ENCODE assay signal across 11 cellular contexts in the genomic region with DNA sequence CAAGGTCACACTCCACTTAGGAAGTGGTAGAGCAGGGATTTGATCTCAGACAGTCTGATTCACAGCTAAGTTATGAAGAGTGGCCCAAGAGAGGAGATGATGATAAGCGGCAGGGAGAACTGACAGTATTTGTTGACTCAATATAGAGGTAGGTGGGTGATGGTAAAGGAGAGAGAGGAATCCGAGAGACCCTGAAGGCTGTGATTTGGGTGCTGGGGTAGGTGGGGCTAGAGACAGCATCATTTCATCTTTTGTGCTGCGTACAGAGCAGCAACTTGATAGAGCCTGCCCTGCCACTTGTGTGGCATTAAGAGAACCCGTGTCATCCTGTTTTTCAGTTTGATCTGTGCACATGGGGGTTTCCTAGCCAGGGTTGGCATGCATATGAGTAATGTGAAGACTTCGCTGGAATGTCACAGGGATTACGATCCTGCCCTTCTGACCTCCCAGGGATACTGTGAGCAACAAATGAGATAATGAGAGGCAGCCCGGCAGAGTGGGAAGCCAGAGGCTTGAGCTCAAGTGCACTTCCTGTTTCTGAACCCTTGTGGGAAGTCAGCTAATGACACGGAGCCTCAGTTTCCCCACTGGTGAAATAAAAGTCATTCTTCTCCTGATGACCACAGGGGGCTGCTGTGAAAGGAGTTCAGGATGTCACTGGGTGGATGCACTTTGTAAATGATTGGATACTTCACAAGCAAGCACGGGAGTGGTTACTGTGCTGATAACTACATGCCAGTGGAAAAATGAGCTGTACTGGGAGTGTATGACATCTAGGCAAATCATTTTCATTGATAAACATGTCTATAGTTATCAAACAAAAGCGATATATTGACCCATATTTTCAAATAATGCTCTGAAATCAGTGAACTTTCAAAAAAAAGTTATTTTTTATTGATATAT. TPM values are rescaled to one million over a fixed set of nuclear protein-coding genes. Genes with fewer than 3 reads are reported as not detected.
DNase-seq lines count a peak whose midpoint lies in the region; ATAC-seq and TF ChIP-seq lines count a peak whose summit lies in the region.
"Had no signal": no experiment of that assay in that cellular context is flagged by ENCODE, and none has a peak within 500 bp of the region (broad histone marks: within the 10 kb centered on the region; RNA-seq: fewer than 3 reads in every experiment).

No MANE protein-coding gene starts in this region.

- no peak for TF ChIP-seq RAD21 in SK-N-SH (IDR thresholded peaks at IDR 0.05; ENCODE audit: low read length)

- 0 out of 2 replicates have a peak, but pooled peaks have one; percentile 28 for TF ChIP-seq CTCF in SK-N-SH (IDR thresholded peaks at IDR 0.05)
- TF ChIP-seq CTCF in smooth muscle cell (IDR thresholded peaks at IDR 0.05; ENCODE audit: borderline replicate concordance, insufficient read depth, poor library complexity, severe bottlenecking), result no peak

- peak in 1 of 2 experiments; percentile 86; a peak in 2 of 4 replicates for TF ChIP-seq EP300 in SK-N-SH (IDR thresholded peaks at IDR 0.05; ENCODE audit: borderline replicate concordance in 1 of 2, low read depth in 1 of 2, low read length in 1 of 2)

- H3K36me3 ChIP-seq in SK-N-SH (replicated peaks in 1 of 2; ENCODE audit: control insufficient read depth in 1 of 2, insufficient read depth in 2 of 2, low read length in 1 of 2), result no peaks in the 10 kb centered on the region
- no peaks in the 10 kb centered on the region for H3K36me3 ChIP-seq in smooth muscle cell (ENCODE audit: low read depth)
- H3K36me3 ChIP-seq: esophagus squamous epithelium had no signal

- H3F3A ChIP-seq in SK-N-SH (replicated peaks; ENCODE audit: insufficient read depth) (peaks cover 43% of the 10 kb centered on the region), smooth muscle cell (ENCODE audit: low read depth) (no peaks in the 10 kb centered on the region)

- peaks cover 0 to 52% of the 10 kb centered on the region in 2 experiments; a peak in 2 of 4 replicates for H3K4me1 ChIP-seq in SK-N-SH (ENCODE audit: control insufficient read depth in 1 of 2, insufficient read depth in 2 of 2, low read depth in 1 of 2, low read length in 1 of 2)
- H3K4me1 ChIP-seq in smooth muscle cell (ENCODE audit: low read depth), result peaks cover 4% of the 10 kb centered on the region
- H3K4me1 ChIP-seq: esophagus squamous epithelium had no signal

- no peak for ATAC-seq in HG02623 (IDR thresholded peaks at IDR 0.05; ENCODE audit: unreplicated experiment)

- H3K79me2 ChIP-seq in SK-N-SH (ENCODE audit: insufficient read depth) (no peaks in the 10 kb centered on the region), smooth muscle cell (ENCODE audit: low read depth) (no peaks in the 10 kb centered on the region)

- peak overlapping the region; percentile 48 to 91; a peak in 3 of 4 replicates for H3K27ac ChIP-seq in SK-N-SH (ENCODE audit: low read depth in 2 of 2, low read length in 1 of 2)
- peak overlapping the region; percentile 94 for H3K27ac ChIP-seq in smooth muscle cell (ENCODE audit: low read depth)
- H3K27ac ChIP-seq: 22Rv1, esophagus squamous epithelium had no signal

- no peaks in the 10 kb centered on the region for H3K9me3 ChIP-seq in SK-N-SH
- no peaks in the 10 kb centered on the region for H3K9me3 ChIP-seq in smooth muscle cell (replicated peaks; ENCODE audit: low read depth)
- H3K9me3 ChIP-seq: esophagus squamous epithelium had no signal

- H2AFZ ChIP-seq in SK-N-SH (ENCODE audit: low read depth) (peak overlapping the region; percentile 27; the same call in 1 of the 2 replicates), smooth muscle cell (ENCODE audit: low read depth) (peak overlapping the region; percentile 41)

- H3K4me3 ChIP-seq in SK-N-SH (ENCODE audit: low read depth in 2 of 2, low read length in 1 of 2), result peak overlapping the region in 1 of 2 experiments; percentile 7; a peak in 1 of 4 replicates
- no peak overlapping the region for H3K4me3 ChIP-seq in smooth muscle cell
- H3K4me3 ChIP-seq: esophagus squamous epithelium had no signal

- no peaks in the 10 kb centered on the region for H3K9me2 ChIP-seq in SK-N-SH

- H4K20me1 ChIP-seq in SK-N-SH (ENCODE audit: insufficient read depth), result no peaks in the 10 kb centered on the region
- no peaks in the 10 kb centered on the region for H4K20me1 ChIP-seq in smooth muscle cell (ENCODE audit: low read depth)

- peak; percentile 23 for DNase-seq in DMS53 (lab: John Stamatoyannopoulos, UW)
- DNase-seq in DMS53 treated with DMSO at 0.1 percent for 48 hours (lab: John Stamatoyannopoulos, UW; ENCODE audit: unreplicated experiment), result no peak
- DNase-seq in SK-N-SH, result no peak
- DNase-seq in fibroblast of the conjunctiva (ENCODE audit: low read depth), result peak; percentile 16
- no peak for DNase-seq in smooth muscle cell (lab: John Stamatoyannopoulos, UW; ENCODE audit: unreplicated experiment)
- no peak for DNase-seq in medulla oblongata (ENCODE audit: extremely low spot score)
- no peak for DNase-seq in cerebellar cortex (ENCODE audit: low spot score)
- DNase-seq: activated CD8-positive, alpha-beta memory T cell treated with anti-CD3 and anti-CD28 coated beads, Interleukin-2, amount 50 U/mL, for 48 hours; esophagus squamous epithelium had no signal

- H3K27me3 ChIP-seq in SK-N-SH (ENCODE audit: insufficient read depth), result no peaks in the 10 kb centered on the region
- H3K27me3 ChIP-seq in smooth muscle cell (ENCODE audit: low read depth), result no peaks in the 10 kb centered on the region
- H3K27me3 ChIP-seq: esophagus squamous epithelium had no signal

- 4% methylated on average over 10 of the region's 10 CpGs for WGBS in SK-N-SH (ENCODE audit: low lambda C conversion rate)
- 13% methylated on average over 10 of the region's 10 CpGs for WGBS in smooth muscle cell (ENCODE audit: low lambda C conversion rate)

- H3K4me2 ChIP-seq in SK-N-SH (peak overlapping the region; percentile 72), smooth muscle cell (peak overlapping the region; percentile 65)

- POLR2A ChIA-PET in SK-N-SH (lab: Yijun Ruan, JAX), result no interaction called here

- H3K9ac ChIP-seq in SK-N-SH (peak overlapping the region; percentile 56), smooth muscle cell (ENCODE audit: low read depth) (peak overlapping the region; percentile 73)

- CTCF ChIA-PET in SK-N-SH (lab: Yijun Ruan, JAX), result no interaction called here

TF ChIP-seq in SK-N-SH, 30 proteins besides CTCF, POLR2A, EP300 and RAD21 (continues in another document):
- TF ChIP-seq, protein P1, sequence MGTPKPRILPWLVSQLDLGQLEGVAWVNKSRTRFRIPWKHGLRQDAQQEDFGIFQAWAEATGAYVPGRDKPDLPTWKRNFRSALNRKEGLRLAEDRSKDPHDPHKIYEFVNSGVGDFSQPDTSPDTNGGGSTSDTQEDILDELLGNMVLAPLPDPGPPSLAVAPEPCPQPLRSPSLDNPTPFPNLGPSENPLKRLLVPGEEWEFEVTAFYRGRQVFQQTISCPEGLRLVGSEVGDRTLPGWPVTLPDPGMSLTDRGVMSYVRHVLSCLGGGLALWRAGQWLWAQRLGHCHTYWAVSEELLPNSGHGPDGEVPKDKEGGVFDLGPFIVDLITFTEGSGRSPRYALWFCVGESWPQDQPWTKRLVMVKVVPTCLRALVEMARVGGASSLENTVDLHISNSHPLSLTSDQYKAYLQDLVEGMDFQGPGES (IDR thresholded peaks at IDR 0.05; ENCODE audit: low read depth, low read length), result no peak
- TF ChIP-seq SIN3A (IDR thresholded peaks at IDR 0.05; ENCODE audit: borderline replicate concordance, low read depth, low read length) (peak; percentile 74; the same call in 1 of the 2 replicates), TEAD4 (IDR thresholded peaks at IDR 0.05; ENCODE audit: borderline replicate concordance, insufficient read depth) (peak; percentile 91), FOXJ3 (CRISPR knock-in tag; IDR thresholded peaks at IDR 0.05) (no peak), POLR2AphosphoS5 (IDR thresholded peaks at IDR 0.05; ENCODE audit: low read depth, low read length) (peak; percentile 66; the same call in 1 of the 2 replicates), RCOR1 (IDR thresholded peaks at IDR 0.05; ENCODE audit: low read length) (no peak), JUND (IDR thresholded peaks at IDR 0.05) (peak; percentile 76), NFIC (IDR thresholded peaks at IDR 0.05; ENCODE audit: borderline replicate concordance) (peak; percentile 63; the same call in 1 of the 2 replicates), FOXM1 (IDR thresholded peaks at IDR 0.05; ENCODE audit: low read depth) (peak; percentile 66; the same call in 1 of the 2 replicates), RXRA (IDR thresholded peaks at IDR 0.05; ENCODE audit: borderline replicate concordance, low read depth) (peak; percentile 98), TCF12 (IDR thresholded peaks at IDR 0.05) (peak; percentile 88)
- TF ChIP-seq, protein P2, sequence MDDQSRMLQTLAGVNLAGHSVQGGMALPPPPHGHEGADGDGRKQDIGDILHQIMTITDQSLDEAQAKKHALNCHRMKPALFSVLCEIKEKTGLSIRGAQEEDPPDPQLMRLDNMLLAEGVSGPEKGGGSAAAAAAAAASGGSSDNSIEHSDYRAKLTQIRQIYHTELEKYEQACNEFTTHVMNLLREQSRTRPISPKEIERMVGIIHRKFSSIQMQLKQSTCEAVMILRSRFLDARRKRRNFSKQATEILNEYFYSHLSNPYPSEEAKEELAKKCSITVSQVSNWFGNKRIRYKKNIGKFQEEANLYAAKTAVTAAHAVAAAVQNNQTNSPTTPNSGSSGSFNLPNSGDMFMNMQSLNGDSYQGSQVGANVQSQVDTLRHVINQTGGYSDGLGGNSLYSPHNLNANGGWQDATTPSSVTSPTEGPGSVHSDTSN (IDR thresholded peaks at IDR 0.05), result peak; percentile 81
- TF ChIP-seq, protein P3, sequence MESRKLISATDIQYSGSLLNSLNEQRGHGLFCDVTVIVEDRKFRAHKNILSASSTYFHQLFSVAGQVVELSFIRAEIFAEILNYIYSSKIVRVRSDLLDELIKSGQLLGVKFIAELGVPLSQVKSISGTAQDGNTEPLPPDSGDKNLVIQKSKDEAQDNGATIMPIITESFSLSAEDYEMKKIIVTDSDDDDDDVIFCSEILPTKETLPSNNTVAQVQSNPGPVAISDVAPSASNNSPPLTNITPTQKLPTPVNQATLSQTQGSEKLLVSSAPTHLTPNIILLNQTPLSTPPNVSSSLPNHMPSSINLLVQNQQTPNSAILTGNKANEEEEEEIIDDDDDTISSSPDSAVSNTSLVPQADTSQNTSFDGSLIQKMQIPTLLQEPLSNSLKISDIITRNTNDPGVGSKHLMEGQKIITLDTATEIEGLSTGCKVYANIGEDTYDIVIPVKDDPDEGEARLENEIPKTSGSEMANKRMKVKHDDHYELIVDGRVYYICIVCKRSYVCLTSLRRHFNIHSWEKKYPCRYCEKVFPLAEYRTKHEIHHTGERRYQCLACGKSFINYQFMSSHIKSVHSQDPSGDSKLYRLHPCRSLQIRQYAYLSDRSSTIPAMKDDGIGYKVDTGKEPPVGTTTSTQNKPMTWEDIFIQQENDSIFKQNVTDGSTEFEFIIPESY (IDR thresholded peaks at IDR 0.05; ENCODE audit: borderline replicate concordance, low read depth), result 0 out of 2 replicates have a peak, but pooled peaks have one; percentile 23

RNA-seq across cellular contexts. Expression of a gene that starts 59.5 kb away (rescaled TPM):
- polyA plus RNA-seq in SK-N-SH (2012; rRNA removed) (0.07 and 0.29 TPM in 2 replicates), smooth muscle cell (1.3 and 10.0 TPM in 2 replicates)
- under 0.01 and 0.01 TPM in 2 replicates for polyA plus RNA-seq in SK-N-SH (2012; cell fraction: cytosol; rRNA removed)
- polyA plus RNA-seq in SK-N-SH (2012; cell fraction: nucleus; rRNA removed), result 0.05 TPM in 1 of 2 replicates, not detected in the other
- 5.3 and 8.9 TPM in 2 replicates for total RNA-seq in smooth muscle cell

Comparison
In these comparisons a context has a peak if more than half of its experiments do, and no peak if none do; other contexts are left out.
1. DNase-seq: peak in DMS53 (single experiment) and fibroblast of the conjunctiva (single experiment); none in DMS53 treated with DMSO at 0.1 percent for 48 hours (single experiment), SK-N-SH (single experiment), smooth muscle cell (single experiment), medulla oblongata (single experiment) and cerebellar cortex (single experiment).